Comparison of ENCODE assay signal across 21 cellular contexts in genomic region chr2:61042807-61043206, GRCh38.
"Had no signal": no experiment of that assay in that cellular context is flagged by ENCODE, and none has a peak within 500 bp of the region (broad histone marks: within the 10 kb centered on the region; RNA-seq: fewer than 3 reads in every experiment).

No MANE protein-coding gene starts in this region.

- H3K27me3 ChIP-seq: Peyer's patch had no signal

- DNase-seq: activated CD4-positive, alpha-beta memory T cell treated with anti-CD3 and anti-CD28 coated beads for 36 hours; activated CD4-positive, alpha-beta T cell treated with anti-CD3 and anti-CD28 coated beads, Interleukin-2, amount 10 ng/mL, durations not matched to agents 7 days and 5 days; activated CD4-positive, CD25-positive, alpha-beta regulatory T cell; activated CD8-positive, alpha-beta memory T cell treated with anti-CD3 and anti-CD28 coated beads for 24 hours; activated effector memory CD4-positive, alpha-beta T cell treated with anti-CD3 and anti-CD28 coated beads, Interleukin-2, amount 50 U/mL, for 16 hours; activated naive CD4-positive, alpha-beta T cell treated with Interleukin-2 at 50 U/mL for 16 hours; activated T-cell treated with anti-CD3 and anti-CD28 coated beads, Interleukin-2, amount 50 U/mL, for 4 hours; amygdala; Kasumi-1; NCI-H146; NCI-H187 treated with DMSO at 0.1 percent for 48 hours; NCI-H345; NCI-H510A treated with DMSO at 0.1 percent for 48 hours; Peyer's patch; SHP77 treated with DMSO at 0.1 percent for 48 hours; T-cell; T-helper 2 cell; T1000 had no signal

- H3K4me1 ChIP-seq: Peyer's patch had no signal

- H3K27ac ChIP-seq: Peyer's patch, RWPE1, VCaP had no signal

- H3K4me3 ChIP-seq: K562, Peyer's patch had no signal

- H3K9me3 ChIP-seq: Peyer's patch had no signal
